In genomic region chr18:37639846-37640245, GRCh38 we compare ENCODE assay signal across 31 cellular contexts.
"Had no signal": no experiment of that assay in that cellular context is flagged by ENCODE, and none has a peak within 500 bp of the region (broad histone marks: within the 10 kb centered on the region; RNA-seq: fewer than 3 reads in every experiment).

No MANE protein-coding gene starts in this region.

- H3K27ac ChIP-seq: body of pancreas, gastrocnemius medialis, ovary, right lobe of liver, thoracic aorta, vagina, WERI-Rb-1 had no signal

- H3K9me3 ChIP-seq: body of pancreas, gastrocnemius medialis, ovary, thoracic aorta, vagina had no signal

- H3K9me3 Mint-ChIP-seq: activated naive CD4-positive, alpha-beta T cell treated with anti-CD3 and anti-CD28 coated beads, Interleukin-2, amount 50 U/mL, for 24 hours; type B pancreatic cell had no signal

- H3K27ac Mint-ChIP-seq: activated CD8-positive, alpha-beta T cell treated with anti-CD3 and anti-CD28 coated beads for 36 hours; activated naive CD4-positive, alpha-beta T cell treated with anti-CD3 and anti-CD28 coated beads, Interleukin-2, amount 50 U/mL, for 24 hours; activated T-helper 17 cell treated with anti-CD3 and anti-CD28 coated beads, Interleukin-2, amount 50 U/mL, for 72 hours; effector memory CD8-positive, alpha-beta T cell; mesothelial cell of epicardium; naive B cell; nephron progenitor cell; progenitor cell of endocrine pancreas; stimulated activated effector memory CD8-positive, alpha-beta T cell treated with anti-CD3 and anti-CD28 coated beads, Interleukin-12 subunit alpha, Interleukin-12 subunit beta, amount 100 ng/mL, for 72 hours; stimulated activated naive CD8-positive, alpha-beta T cell treated with anti-CD3 and anti-CD28 coated beads, Interleukin-15, Interleukin-2, amounts not matched to agents 100 ng/mL and 50 ng/mL, for 24 hours; T-helper 1 cell treated with Interleukin-12 subunit alpha and Interleukin-12 subunit beta and Interleukin-4 antibody, amounts not matched to agents 30 μg/mL and 1 μg/mL, for 36 hours; type B pancreatic cell had no signal

- H3K4me3 ChIP-seq: body of pancreas, gastrocnemius medialis, ovary, right lobe of liver, thoracic aorta, vagina had no signal

- H3K27me3 Mint-ChIP-seq: activated CD8-positive, alpha-beta T cell treated with anti-CD3 and anti-CD28 coated beads for 36 hours; activated naive CD4-positive, alpha-beta T cell treated with anti-CD3 and anti-CD28 coated beads, Interleukin-2, amount 50 U/mL, for 24 hours; activated T-helper 17 cell treated with anti-CD3 and anti-CD28 coated beads, Interleukin-2, amount 50 U/mL, for 72 hours; effector memory CD8-positive, alpha-beta T cell; naive B cell; stimulated activated naive CD8-positive, alpha-beta T cell treated with anti-CD3 and anti-CD28 coated beads, Interleukin-15, Interleukin-2, amounts not matched to agents 100 ng/mL and 50 ng/mL, for 24 hours had no signal

- ATAC-seq: activated CD8-positive, alpha-beta T cell treated with anti-CD3 and anti-CD28 coated beads for 36 hours; activated T-cell treated with anti-CD3 and anti-CD28 coated beads, Interleukin-2, amount 50 U/mL, for 4 hours; activated T-helper 17 cell treated with anti-CD3 and anti-CD28 coated beads, Interleukin-2, amount 50 U/mL, for 72 hours; body of pancreas; effector memory CD8-positive, alpha-beta T cell; gastrocnemius medialis; left ventricle myocardium superior; right lobe of liver; stimulated activated effector memory CD8-positive, alpha-beta T cell treated with anti-CD3 and anti-CD28 coated beads, Interleukin-12 subunit alpha, Interleukin-12 subunit beta, amount 100 ng/mL, for 72 hours had no signal

- H3K4me3 Mint-ChIP-seq: activated CD8-positive, alpha-beta T cell treated with anti-CD3 and anti-CD28 coated beads for 36 hours; activated naive CD4-positive, alpha-beta T cell treated with anti-CD3 and anti-CD28 coated beads, Interleukin-2, amount 50 U/mL, for 24 hours; activated T-cell treated with anti-CD3 and anti-CD28 coated beads, Interleukin-2, amount 50 U/mL, for 4 hours; activated T-helper 17 cell treated with anti-CD3 and anti-CD28 coated beads, Interleukin-2, amount 50 U/mL, for 72 hours; effector memory CD8-positive, alpha-beta T cell; mesothelial cell of epicardium; naive B cell; nephron progenitor cell; stimulated activated effector memory CD8-positive, alpha-beta T cell treated with anti-CD3 and anti-CD28 coated beads, Interleukin-12 subunit alpha, Interleukin-12 subunit beta, amount 100 ng/mL, for 72 hours; stimulated activated naive CD8-positive, alpha-beta T cell treated with anti-CD3 and anti-CD28 coated beads, Interleukin-15, Interleukin-2, amounts not matched to agents 100 ng/mL and 50 ng/mL, for 24 hours; T-helper 1 cell treated with Interleukin-12 subunit alpha and Interleukin-12 subunit beta and Interleukin-4 antibody, amounts not matched to agents 30 μg/mL and 1 μg/mL, for 36 hours; type B pancreatic cell had no signal

- DNase-seq: activated CD4-positive, alpha-beta T cell treated with anti-CD3 and anti-CD28 coated beads, Interleukin-2, amount 50 U/mL, for 1 hour; activated CD4-positive, CD25-positive, alpha-beta regulatory T cell treated with anti-CD3 and anti-CD28 coated beads, Interleukin-2, amount 50 U/mL, for 72 hours; activated CD8-positive, alpha-beta T cell treated with anti-CD3 and anti-CD28 coated beads for 36 hours; activated T-cell treated with anti-CD3 and anti-CD28 coated beads, Interleukin-2, amount 50 U/mL, for 4 hours; anterior cingulate cortex; body of pancreas; cortex of kidney; effector memory CD8-positive, alpha-beta T cell; erythroblast; gastrocnemius medialis; glutamatergic neuron; islet precursor cell; left ventricle myocardium superior; naive B cell; nephron progenitor cell; ovary; right lobe of liver; stimulated activated CD4-positive, alpha-beta T cell treated with anti-CD3 and anti-CD28 coated beads, Interleukin-12 subunit alpha, Interleukin-12 subunit beta, amount 100 ng/mL, for 4 hours; stimulated activated CD4-positive, alpha-beta T cell treated with anti-CD3 and anti-CD28 coated beads, Interleukin-4, amount 100 ng/mL, for 1 hour; T1000; WERI-Rb-1 had no signal

- H3K36me3 Mint-ChIP-seq: activated naive CD4-positive, alpha-beta T cell treated with anti-CD3 and anti-CD28 coated beads, Interleukin-2, amount 50 U/mL, for 24 hours; mesothelial cell of epicardium; stimulated activated effector memory CD8-positive, alpha-beta T cell treated with anti-CD3 and anti-CD28 coated beads, Interleukin-12 subunit alpha, Interleukin-12 subunit beta, amount 100 ng/mL, for 72 hours; type B pancreatic cell had no signal

- H3K36me3 ChIP-seq: gastrocnemius medialis, ovary, right lobe of liver, thoracic aorta, vagina, WERI-Rb-1 had no signal

- H3K27me3 ChIP-seq: body of pancreas, gastrocnemius medialis, ovary, right lobe of liver, vagina had no signal

- H3K4me1 Mint-ChIP-seq: activated naive CD4-positive, alpha-beta T cell treated with anti-CD3 and anti-CD28 coated beads, Interleukin-2, amount 50 U/mL, for 24 hours; activated T-helper 17 cell treated with anti-CD3 and anti-CD28 coated beads, Interleukin-2, amount 50 U/mL, for 72 hours; mesothelial cell of epicardium; naive B cell; nephron progenitor cell; stimulated activated effector memory CD8-positive, alpha-beta T cell treated with anti-CD3 and anti-CD28 coated beads, Interleukin-12 subunit alpha, Interleukin-12 subunit beta, amount 100 ng/mL, for 72 hours had no signal

- H3K4me1 ChIP-seq: body of pancreas, gastrocnemius medialis, right lobe of liver, vagina had no signal
